Comparison of ENCODE assay signal across 16 cellular contexts in genomic region chr3:9192238-9192637, GRCh38. TPM values are rescaled to one million over a fixed set of nuclear protein-coding genes. Genes with fewer than 3 reads are reported as not detected.
A peak's percentile ranks its signal among the peaks of the same experiment; 100 is the strongest.
DNase-seq lines count a peak whose midpoint lies in the region; ATAC-seq, FAIRE-seq and TF ChIP-seq lines count a peak whose summit lies in the region.
"Had no signal": no experiment of that assay in that cellular context is flagged by ENCODE, and none has a peak within 500 bp of the region (broad histone marks: within the 10 kb centered on the region; RNA-seq: fewer than 3 reads in every experiment).

No MANE protein-coding gene starts in this region.

- no peak overlapping the region for H2AFZ ChIP-seq in K562 (ENCODE audit: low read depth, low read length)
- H2AFZ ChIP-seq: PC-9 had no signal

- TF ChIP-seq EP300 in A549 (IDR thresholded peaks at IDR 0.05) (no peak), K562 (IDR thresholded peaks at IDR 0.05; ENCODE audit: low read length) (no peak)

- H3K27me3 ChIP-seq in K562 (ENCODE audit: control insufficient read depth in 2 of 2, insufficient read depth in 2 of 2, low read length in 2 of 2) (peaks cover 16 to 57% of the 10 kb centered on the region in 2 experiments), pancreas (no peaks in the 10 kb centered on the region)

- TF ChIP-seq POLR2A in A549 (IDR thresholded peaks at IDR 0.05; ENCODE audit: low read length) (no peak), K562 (conservative IDR thresholded peaks at IDR 0.05) (no peak)

- TF ChIP-seq RAD21 in A549 (conservative IDR thresholded peaks at IDR 0.05 in 1 of 2, IDR thresholded peaks at IDR 0.05 in 1 of 2), result no peak
- no peak for TF ChIP-seq RAD21 in K562 (CRISPR knock-in tag; conservative IDR thresholded peaks at IDR 0.05 in 1 of 2, IDR thresholded peaks at IDR 0.05 in 1 of 2)

- no peak overlapping the region for H3K27ac ChIP-seq in A549
- no peak overlapping the region for H3K27ac ChIP-seq in K562 (ENCODE audit: extremely low read depth, low read depth, low read length)
- no peak overlapping the region for H3K27ac ChIP-seq in pancreas
- H3K27ac ChIP-seq: PC-9, SK-N-MC had no signal

- no peaks in the 10 kb centered on the region for H3K79me2 ChIP-seq in K562 (ENCODE audit: control insufficient read depth, insufficient read depth, low read length)

- 41% methylated on average over 7 of the region's 7 CpGs for WGBS in A549 (ENCODE audit: missing lambda C conversion rate)
- WGBS in K562 (ENCODE audit: insufficient coverage, low coverage, missing lambda C conversion rate), result under 1% methylated on average over 7 of the region's 7 CpGs
- 40 to 43% methylated on average over 7 of the region's 7 CpGs for WGBS in pancreas, 2 donors

- H3K9ac ChIP-seq in K562 (ENCODE audit: insufficient read depth in 1 of 2, low read depth in 2 of 2, low read length in 2 of 2), result no peak overlapping the region

- H3K4me3 ChIP-seq in A549 (no peak overlapping the region), K562 (no peak overlapping the region), pancreas (no peak overlapping the region)
- H3K4me3 ChIP-seq: HAP-1, PC-9, SK-N-MC had no signal

- H3K9me3 ChIP-seq in A549, result no peaks in the 10 kb centered on the region
- H3K9me3 ChIP-seq in K562 (replicated peaks; ENCODE audit: control insufficient read depth, insufficient read depth, low read depth, low read length), result no peaks in the 10 kb centered on the region
- no peaks in the 10 kb centered on the region for H3K9me3 ChIP-seq in pancreas
- H3K9me3 ChIP-seq: HAP-1 had no signal

- ATAC-seq in A549, result no peak; a peak in 1 of 6 replicates
- no peak for ATAC-seq in K562
- peak; percentile 60 to 83 (median 76) for ATAC-seq in pancreas

- intact Hi-C loops in K562 (cut with micrococcal nuclease), result no loop called here
- intact Hi-C loops in pancreas (cut with DNase I), result no loop called here

- POLR2A ChIA-PET in A549 (lab: Yijun Ruan, JAX), result no interaction called here
- POLR2A ChIA-PET in K562 (lab: Yijun Ruan, JAX), result no interaction called here

- H3K4me2 ChIP-seq in A549 (no peak overlapping the region), K562 (ENCODE audit: insufficient read depth, low read length) (no peak overlapping the region)
- H3K4me2 ChIP-seq: PC-9 had no signal

- CTCF ChIA-PET in A549 (lab: Yijun Ruan, JAX) (interaction anchor here (1.1 kb wide), 1 partner anchor 11 kb away, joined by 3 read pairs; no protein-coding TSS in a partner anchor), K562 (lab: Yijun Ruan, JAX; ENCODE audit: low intra/inter-chr PET ratio) (no interaction called here)

- DNase-seq in A549 (ENCODE audit: low read depth in 1 of 2, low spot score in 1 of 2) (no peak), ELR (ENCODE audit: low read depth) (peak; percentile 18), K562 (ENCODE audit: extremely low read depth in 1 of 4, low spot score in 3 of 4) (no peak), pancreas (peak in 2 of 6 donors; percentile 12 to 23), T1000 (lab: John Stamatoyannopoulos, UW) (no peak), DMS 273 treated with DMSO at 0.1 percent for 48 hours (lab: John Stamatoyannopoulos, UW) (no peak), NCI-H1436 (lab: John Stamatoyannopoulos, UW) (no peak)
- no peak for DNase-seq in stimulated activated CD4-positive, alpha-beta T cell treated with anti-CD3 and anti-CD28 coated beads, Interleukin-4, amount 100 ng/mL, for 24 hours
- DNase-seq: CD4-positive, alpha-beta T cell; EL; NCI-H1105; NCI-H187; NCI-H446; PC-9 had no signal

- H4K20me1 ChIP-seq in K562 (replicated peaks; ENCODE audit: control insufficient read depth, insufficient read depth, low read length), result peaks cover 9% of the 10 kb centered on the region; the same call in 1 of the 2 replicates

- no peaks in the 10 kb centered on the region for H3K4me1 ChIP-seq in A549
- no peaks in the 10 kb centered on the region for H3K4me1 ChIP-seq in K562 (replicated peaks in 1 of 2; ENCODE audit: control insufficient read depth in 2 of 2, insufficient read depth in 2 of 2, low read length in 2 of 2)
- no peaks in the 10 kb centered on the region for H3K4me1 ChIP-seq in pancreas
- H3K4me1 ChIP-seq: HAP-1 had no signal

- no peaks in the 10 kb centered on the region for H3K9me1 ChIP-seq in K562 (ENCODE audit: control insufficient read depth, insufficient read depth, low read length)

- in situ Hi-C loops in K562 (cut with MboI), result no loop called here

- no peak for TF ChIP-seq CTCF in A549 (IDR thresholded peaks at IDR 0.05)
- no peak for TF ChIP-seq CTCF in K562 (IDR thresholded peaks at IDR 0.05 in 2 of 3, conservative IDR thresholded peaks at IDR 0.05 in 1 of 3; ENCODE audit: insufficient read depth in 2 of 3, low read depth in 1 of 3, low read length in 3 of 3)
- no peak for TF ChIP-seq CTCF in pancreas (IDR thresholded peaks at IDR 0.05)

- H3K36me3 ChIP-seq in K562 (ENCODE audit: control insufficient read depth, insufficient read depth, low read length) (no peaks in the 10 kb centered on the region), pancreas (no peaks in the 10 kb centered on the region)
- H3K36me3 ChIP-seq: HAP-1 had no signal

- no peak for FAIRE-seq in A549 (lab: Jason Lieb, UNC)
- FAIRE-seq in K562 (lab: Jason Lieb, UNC), result no peak
- FAIRE-seq in pancreas (lab: Jason Lieb, UNC), result no peak

- BruUV-seq in K562 (replicated peaks; lab: Mats Ljungman, UMichigan), result no TSS peak

TF ChIP-seq in A549, 52 proteins besides CTCF, POLR2A, EP300 and RAD21:
- TF ChIP-seq FOSL2 (IDR thresholded peaks at IDR 0.05), result no peak
- peak; percentile 32; the same call in 1 of the 2 replicates for TF ChIP-seq FOSL2 (CRISPR knock-in tag; IDR thresholded peaks at IDR 0.05)
- TF ChIP-seq CHD2 (IDR thresholded peaks at IDR 0.05; ENCODE audit: low read length, partially characterized antibody), result no peak

TF ChIP-seq in K562, 482 proteins besides CTCF, POLR2A, EP300 and RAD21:
- TF ChIP-seq FOSL1 (tag; conservative IDR thresholded peaks at IDR 0.05) (peak; percentile 58), BHLHE40 (IDR thresholded peaks at IDR 0.05; ENCODE audit: low read length) (peak; percentile 53; the same call in 1 of the 2 replicates), TAF7 (tag; IDR thresholded peaks at IDR 0.05) (no peak)
- TF ChIP-seq, protein P1, sequence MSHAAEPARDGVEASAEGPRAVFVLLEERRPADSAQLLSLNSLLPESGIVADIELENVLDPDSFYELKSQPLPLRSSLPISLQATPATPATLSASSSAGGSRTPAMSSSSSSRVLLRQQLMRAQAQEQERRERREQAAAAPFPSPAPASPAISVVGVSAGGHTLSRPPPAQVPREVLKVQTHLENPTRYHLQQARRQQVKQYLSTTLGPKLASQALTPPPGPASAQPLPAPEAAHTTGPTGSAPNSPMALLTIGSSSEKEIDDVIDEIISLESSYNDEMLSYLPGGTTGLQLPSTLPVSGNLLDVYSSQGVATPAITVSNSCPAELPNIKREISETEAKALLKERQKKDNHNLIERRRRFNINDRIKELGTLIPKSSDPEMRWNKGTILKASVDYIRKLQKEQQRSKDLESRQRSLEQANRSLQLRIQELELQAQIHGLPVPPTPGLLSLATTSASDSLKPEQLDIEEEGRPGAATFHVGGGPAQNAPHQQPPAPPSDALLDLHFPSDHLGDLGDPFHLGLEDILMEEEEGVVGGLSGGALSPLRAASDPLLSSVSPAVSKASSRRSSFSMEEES (CRISPR knock-in tag; IDR thresholded peaks at IDR 0.05), result peak; percentile 52

RNA-seq across cellular contexts. Expression of gene SRGAP3, which starts 57.2 kb away (rescaled TPM):
- polyA plus RNA-seq in A549 (2011; rRNA removed) (1.9 and 2.5 TPM in 2 replicates), A549 (2017; fragmentation: RNase III; extraction: RNeasy Plus Mini Kit Qiagen cat#74134 plus additional on column Dnase treatment) (1.2 to 1.6 TPM (median 1.4 TPM) in 3 replicates), K562 (2011; rRNA removed) (0.69 and 0.85 TPM in 2 replicates), K562 (2014; fragmentation: Illumina TruSeq; extraction: Trizol) (0.46 TPM in 1 of 2 replicates, not detected in the other), K562 (2014; fragmentation: Nextera tagmentation; extraction: Ambion mirVana) (under 1 TPM; 0.29 to 0.35 TPM), K562 (2014; rRNA removed) (1.0 TPM in 1 of 2 replicates, not detected in the other), pancreas (1 to 10 TPM; 1.9 to 2.2 TPM)
- polyA plus RNA-seq in A549 (2012; cell fraction: cytosol; rRNA removed), result 0.37 and 0.62 TPM in 2 replicates
- polyA plus RNA-seq in A549 (2012; cell fraction: nucleus; rRNA removed), result 0.77 and 1.1 TPM in 2 replicates
- polyA minus RNA-seq in A549 (2011; rRNA and poly(A)+ RNA removed), result 4.8 and 9.5 TPM in 2 replicates
- total RNA-seq in K562 (2011; cell fraction: chromatin; rRNA removed; ENCODE audit: low replicate concordance), result 0.81 and 2.2 TPM in 2 replicates
- 1.6 TPM in 1 of 2 replicates, not detected in the other for total RNA-seq in K562 (2011; cell fraction: nucleolus; rRNA removed)
- total RNA-seq in K562 (2011; cell fraction: nucleoplasm; rRNA removed), result 0.66 and 2.1 TPM in 2 replicates
- total RNA-seq in K562 (2014; rRNA removed) (0.20 TPM in 1 of 2 replicates, not detected in the other), K562 (2014; rRNA removed; fragmentation: Illumina TruSeq; extraction: Trizol) (0.33 and 0.61 TPM in 2 replicates), K562 (2015; rRNA removed; fragmentation: Illumina TruSeq; extraction: Trizol) (0.11 and 0.38 TPM in 2 replicates), K562 (2021) (0.16 and 0.35 TPM in 2 replicates), pancreas (1 to 10 TPM; 2.4 to 6.5 (median 3.2) TPM)
- polyA plus RNA-seq in K562 (2011; cell fraction: cytosol; rRNA removed), result 0.30 and 0.31 TPM in 2 replicates
- polyA plus RNA-seq in K562 (2011; cell fraction: nucleus; rRNA removed), result 0.54 and 0.91 TPM in 2 replicates
- polyA plus RNA-seq in K562 (2012), result 0.42 and 0.78 TPM in 2 replicates
- 0.18 TPM in 1 of 2 replicates, not detected in the other for polyA minus RNA-seq in K562 (2011; rRNA and poly(A)+ RNA removed)
- polyA minus RNA-seq in K562 (2011; cell fraction: cytosol; rRNA and poly(A)+ RNA removed), result not detected in 2 replicates
- 1.8 and 2.8 TPM in 2 replicates for polyA minus RNA-seq in K562 (2011; cell fraction: nucleus; rRNA and poly(A)+ RNA removed)

Comparison
In these comparisons a context has a peak if more than half of its experiments do, and no peak if none do; other contexts are left out.
1. ATAC-seq: peak in pancreas (4 of 4); none in A549 (0 of 2) and K562 (single experiment).
2. Of the 35 proteins assayed by ChIP-seq in both K562 and A549: peak only in K562: BHLHE40; only in A549: none; in both: none; in neither: 34.